14 cellular contexts compared by ENCODE assay signal in genomic region chr7:130881091-130881798, GRCh38.
DNase-seq lines count a peak whose midpoint lies in the region; ATAC-seq, FAIRE-seq and TF ChIP-seq lines count a peak whose summit lies in the region.
"Had no signal": no experiment of that assay in that cellular context is flagged by ENCODE, and none has a peak within 500 bp of the region (broad histone marks: within the 10 kb centered on the region; RNA-seq: fewer than 3 reads in every experiment).

No MANE protein-coding gene starts in this region.

- no peak for DNase-seq in CD4-positive, alpha-beta T cell
- DNase-seq in LHCN-M2 (ENCODE audit: low read depth) = peak; percentile 31
- DNase-seq in effector memory CD8-positive, alpha-beta T cell = no peak
- DNase-seq in osteoblast (ENCODE audit: insufficient read length, low spot score, missing footprints) = no peak
- DNase-seq in NCI-H1048 (lab: John Stamatoyannopoulos, UW) = no peak
- no peak for DNase-seq in H54 (ENCODE audit: insufficient read length, low spot score)
- no peak for DNase-seq in NCI-H524 treated with DMSO at 0.1 percent for 48 hours (lab: John Stamatoyannopoulos, UW)
- DNase-seq: NCI-H2081; Peyer's patch; small intestine; stimulated activated CD8-positive, alpha-beta memory T cell treated with anti-CD3 and anti-CD28 coated beads, Interleukin-4, amount 100 ng/mL, for 48 hours had no signal

- intact Hi-C loops in CD4-positive, alpha-beta T cell (cut with DNase I, micrococcal nuclease) = no loop called here

- no peak for FAIRE-seq in H54 (lab: Jason Lieb, UNC)
- FAIRE-seq: small intestine had no signal

- H3K36me3 ChIP-seq in osteoblast (ENCODE audit: insufficient read depth, low read length) = peaks cover 96% of the 10 kb centered on the region

- no peak overlapping the region for H3K4me3 ChIP-seq in osteoblast (ENCODE audit: insufficient read depth, low read length)
- H3K4me3 ChIP-seq: Peyer's patch had no signal

- no peaks in the 10 kb centered on the region for H3K9me3 Mint-ChIP-seq in CD4-positive, alpha-beta T cell
- no peaks in the 10 kb centered on the region for H3K9me3 Mint-ChIP-seq in effector memory CD8-positive, alpha-beta T cell
- H3K9me3 Mint-ChIP-seq: WTC11 had no signal

- CTCF ChIA-PET in CD4-positive, alpha-beta T cell (lab: Charles Lee) = interaction anchor here (3.0 kb wide), 1 partner anchor 15 kb away, joined by 11 read pairs; no protein-coding TSS in a partner anchor

- H3K4me2 ChIP-seq in osteoblast (ENCODE audit: insufficient read depth, low read length) = no peak overlapping the region

- peak overlapping the region; percentile 8 for H3K27ac Mint-ChIP-seq in CD4-positive, alpha-beta T cell
- H3K27ac Mint-ChIP-seq in effector memory CD8-positive, alpha-beta T cell = peak overlapping the region; percentile 39 to 41
- H3K27ac Mint-ChIP-seq: WTC11 had no signal

- peaks cover 31% of the 10 kb centered on the region for H3K4me1 Mint-ChIP-seq in CD4-positive, alpha-beta T cell (ENCODE audit: low read depth)
- H3K4me1 Mint-ChIP-seq in effector memory CD8-positive, alpha-beta T cell (ENCODE audit: low read depth in 2 of 2) = peaks cover 23 to 25% of the 10 kb centered on the region in 2 donors

- H3K27ac ChIP-seq in CD4-positive, alpha-beta T cell (ENCODE audit: low read depth, low read length) = no peak overlapping the region
- H3K27ac ChIP-seq in osteoblast (ENCODE audit: low read depth, low read length) = peak overlapping the region; percentile 63

- no peak for TF ChIP-seq CTCF in CD4-positive, alpha-beta T cell (IDR thresholded peaks at IDR 0.05)
- no peak for TF ChIP-seq CTCF in osteoblast (IDR thresholded peaks at IDR 0.05; ENCODE audit: extremely low read depth, low read depth, low read length)

- H3K4me1 ChIP-seq in osteoblast (ENCODE audit: insufficient read depth, low read length) = peaks cover 70% of the 10 kb centered on the region

- peaks cover 80% of the 10 kb centered on the region for H4K20me1 ChIP-seq in osteoblast (ENCODE audit: insufficient read depth, low read length)

- no peak for ATAC-seq in CD4-positive, alpha-beta T cell (ENCODE audit: poor library complexity)
- ATAC-seq in effector memory CD8-positive, alpha-beta T cell (replicated peaks) = no peak
- no peak for ATAC-seq in GM18870 (IDR thresholded peaks at IDR 0.05; ENCODE audit: unreplicated experiment)
- ATAC-seq: left lobe of liver, WTC11 had no signal

- H3K4me3 Mint-ChIP-seq in CD4-positive, alpha-beta T cell = no peak overlapping the region
- H3K4me3 Mint-ChIP-seq in effector memory CD8-positive, alpha-beta T cell = no peak overlapping the region
- H3K4me3 Mint-ChIP-seq: WTC11 had no signal

- TF ChIP-seq POLR2A in H54 (IDR thresholded peaks at IDR 0.05; ENCODE audit: low read depth, low read length) = no peak

- no peaks in the 10 kb centered on the region for H3K9me3 ChIP-seq in CD4-positive, alpha-beta T cell (ENCODE audit: control insufficient read depth, low read length)
- no peaks in the 10 kb centered on the region for H3K9me3 ChIP-seq in osteoblast (ENCODE audit: low read depth, low read length)
- H3K9me3 ChIP-seq: Peyer's patch had no signal

- H3K36me3 Mint-ChIP-seq in CD4-positive, alpha-beta T cell (ENCODE audit: low read depth) = peaks cover 87% of the 10 kb centered on the region
- H3K36me3 Mint-ChIP-seq in effector memory CD8-positive, alpha-beta T cell (ENCODE audit: insufficient read depth) = peaks cover 96% of the 10 kb centered on the region
- H3K36me3 Mint-ChIP-seq: WTC11 had no signal

- no peak overlapping the region for H2AFZ ChIP-seq in osteoblast (ENCODE audit: low read length)

- POLR2A ChIA-PET in CD4-positive, alpha-beta T cell (lab: Charles Lee) = interaction anchor here (1.8 kb wide), 1 partner anchor 31 kb away, joined by 5 read pairs; no protein-coding TSS in a partner anchor

- H3K27me3 ChIP-seq in CD4-positive, alpha-beta T cell (ENCODE audit: control insufficient read depth, insufficient read depth, low read length) = no peaks in the 10 kb centered on the region
- no peaks in the 10 kb centered on the region for H3K27me3 ChIP-seq in osteoblast (ENCODE audit: insufficient read depth, low read length)
- H3K27me3 ChIP-seq: Peyer's patch had no signal

- H3K27me3 Mint-ChIP-seq in CD4-positive, alpha-beta T cell = no peaks in the 10 kb centered on the region
- H3K27me3 Mint-ChIP-seq in effector memory CD8-positive, alpha-beta T cell = no peaks in the 10 kb centered on the region

- peaks cover 94% of the 10 kb centered on the region for H3K79me2 ChIP-seq in osteoblast (ENCODE audit: insufficient read depth, low read length)
